20 cellular contexts compared by ENCODE assay signal in the genomic region with DNA sequence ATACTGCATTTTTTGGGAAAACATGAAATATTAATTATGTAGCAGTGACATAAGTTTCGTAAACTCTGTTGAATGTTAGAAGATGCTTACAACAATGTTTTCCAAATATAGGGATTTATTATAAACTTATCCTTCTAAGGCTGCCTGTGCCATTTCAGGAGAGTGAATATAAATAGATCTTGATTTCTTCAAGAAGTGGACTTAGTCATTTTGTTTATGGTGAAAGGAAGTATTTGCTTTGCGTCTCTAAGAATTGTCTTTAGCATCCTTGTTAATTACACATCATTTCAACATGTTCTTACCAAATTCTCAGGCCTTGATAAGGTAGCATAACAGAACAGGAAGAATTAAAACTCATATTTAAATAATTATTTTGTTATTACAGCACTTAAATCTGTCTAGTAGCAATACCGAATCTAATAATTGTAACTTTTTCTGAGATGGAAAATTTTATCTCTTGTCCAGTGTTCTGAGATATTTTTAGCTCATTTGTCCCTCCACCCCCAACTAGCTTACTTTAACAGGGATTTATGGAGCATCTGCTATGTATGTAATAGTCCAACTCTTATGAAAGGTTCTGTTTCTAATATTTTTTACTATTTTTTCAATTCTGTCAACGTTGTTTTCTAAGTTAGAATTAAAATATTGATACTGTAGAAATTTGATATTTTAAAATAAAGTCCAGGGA. TPM values are rescaled to one million over a fixed set of nuclear protein-coding genes. Genes with fewer than 3 reads are reported as not detected.
DNase-seq lines count a peak whose midpoint lies in the region; ATAC-seq, FAIRE-seq and TF ChIP-seq lines count a peak whose summit lies in the region.
"Had no signal": no experiment of that assay in that cellular context is flagged by ENCODE, and none has a peak within 500 bp of the region (broad histone marks: within the 10 kb centered on the region; RNA-seq: fewer than 3 reads in every experiment).

No MANE protein-coding gene starts in this region.

- FAIRE-seq in D721Med (lab: Jason Lieb, UNC): peak; percentile 6
- FAIRE-seq: G401.6, GM12891 had no signal

- H3K4me3 ChIP-seq in cardiac fibroblast (replicated peaks in 1 of 2; ENCODE audit: low read depth in 2 of 2, low read length in 2 of 2): no peak overlapping the region
- no peak overlapping the region for H3K4me3 ChIP-seq in gastroesophageal sphincter
- no peak overlapping the region for H3K4me3 ChIP-seq in rectal smooth muscle tissue (ENCODE audit: low read length)
- H3K4me3 ChIP-seq: MG63 had no signal

- ATAC-seq in gastroesophageal sphincter (no peak), GM18502 (IDR thresholded peaks at IDR 0.05; ENCODE audit: poor library complexity, unreplicated experiment) (no peak), GM21576 (IDR thresholded peaks at IDR 0.05; ENCODE audit: unreplicated experiment) (no peak)
- ATAC-seq: Panc1, Right ventricle myocardium inferior had no signal

- no peak overlapping the region for H3K9ac ChIP-seq in rectal smooth muscle tissue (ENCODE audit: low read length)
- H3K9ac ChIP-seq: KMS-11 had no signal

- H3K4me1 ChIP-seq in gastroesophageal sphincter: peaks cover 0 to 35% (median 3%) of the 10 kb centered on the region in 3 donors
- H3K4me1 ChIP-seq in rectal smooth muscle tissue (ENCODE audit: control insufficient read depth, insufficient read depth, low read length): peaks cover 24% of the 10 kb centered on the region

- DNase-seq in D721Med (ENCODE audit: insufficient read length, low spot score): no peak
- peak; percentile 32 to 48 for DNase-seq in cardiac fibroblast (ENCODE audit: low read depth in 2 of 2)
- DNase-seq in AG08396 (ENCODE audit: low spot score): no peak
- no peak for DNase-seq in NOMO-1 treated with dmso at 0.1 percent for 144 hours (lab: John Stamatoyannopoulos, UW; ENCODE audit: unreplicated experiment)
- DNase-seq: CD4-positive, CD25-positive, alpha-beta regulatory T cell; DMS79; MG63; NCI-H1105; NCI-H1694 treated with DMSO at 0.1 percent for 48 hours; NCI-H345; NCI-H526 treated with DMSO at 0.1 percent for 48 hours had no signal

- H3K27me3 ChIP-seq in gastroesophageal sphincter (no peaks in the 10 kb centered on the region), rectal smooth muscle tissue (ENCODE audit: control insufficient read depth, insufficient read depth, low read length) (no peaks in the 10 kb centered on the region)
- H3K27me3 ChIP-seq: MG63 had no signal

- TF ChIP-seq EP300 in gastroesophageal sphincter (IDR thresholded peaks at IDR 0.05): no peak

- no peak for TF ChIP-seq CTCF in D721Med (IDR thresholded peaks at IDR 0.05; ENCODE audit: insufficient read depth, missing control alignments)
- no peak for TF ChIP-seq CTCF in cardiac fibroblast (IDR thresholded peaks at IDR 0.05; ENCODE audit: low read depth, low read length)
- no peak for TF ChIP-seq CTCF in gastroesophageal sphincter (IDR thresholded peaks at IDR 0.05)

- peak overlapping the region in 3 of 4 donors; percentile 17 to 58 (median 46) for H3K27ac ChIP-seq in gastroesophageal sphincter
- H3K27ac ChIP-seq in rectal smooth muscle tissue (ENCODE audit: low read depth, low read length): peak overlapping the region; percentile 18
- H3K27ac ChIP-seq: KMS-11 had no signal

- no peak for TF ChIP-seq POLR2A in gastroesophageal sphincter (IDR thresholded peaks at IDR 0.05)

- H3K9me3 ChIP-seq in gastroesophageal sphincter: no peaks in the 10 kb centered on the region
- H3K9me3 ChIP-seq: MG63 had no signal

- H3K36me3 ChIP-seq in gastroesophageal sphincter (no peaks in the 10 kb centered on the region), rectal smooth muscle tissue (ENCODE audit: control insufficient read depth, insufficient read depth, low read length) (no peaks in the 10 kb centered on the region)

- WGBS in gastroesophageal sphincter (ENCODE audit: low coverage in 1 of 2), 2 donors: 19 to 24% methylated on average over 4 of the region's 4 CpGs

RNA-seq across cellular contexts. Expression of a gene that starts 38.0 kb away (rescaled TPM):
- total RNA-seq in gastroesophageal sphincter: 1 to 10 TPM; 1.9 to 7.8 (median 4.4) TPM

Comparison
In these comparisons a context has a peak if more than half of its experiments do, and no peak if none do; other contexts are left out.
1. DNase-seq: peak in cardiac fibroblast (2 of 2); none in D721Med (single experiment), AG08396 (single experiment) and NOMO-1 treated with dmso at 0.1 percent for 144 hours (single experiment).